In the genomic region with DNA sequence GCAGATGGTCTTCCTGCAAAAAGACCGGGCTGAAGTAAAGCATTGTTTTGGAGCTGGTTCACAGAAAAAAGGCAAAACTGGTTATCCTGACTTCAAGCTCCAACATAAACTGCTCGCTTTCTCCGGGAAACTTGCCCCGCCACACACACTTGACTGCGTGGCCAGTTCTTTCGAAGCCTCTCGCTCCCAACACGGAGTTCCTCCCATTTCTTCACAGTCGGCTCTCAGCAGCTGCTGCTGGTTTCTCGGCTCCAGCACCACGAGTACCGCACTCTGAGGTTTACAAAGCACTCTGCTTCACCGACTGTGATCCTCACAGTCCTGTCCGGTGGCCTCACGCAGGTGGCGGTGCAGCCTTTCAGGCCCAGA, we compare ENCODE assay signal across 8 cellular contexts. TPM values are rescaled to one million over a fixed set of nuclear protein-coding genes. Genes with fewer than 3 reads are reported as not detected.
DNase-seq lines count a peak whose midpoint lies in the region; ATAC-seq and TF ChIP-seq lines count a peak whose summit lies in the region.

No MANE protein-coding gene starts in this region.

- peak overlapping the region; percentile 89 for H3K27ac Mint-ChIP-seq in HFFc6
- peak overlapping the region; percentile 93 for H3K27ac Mint-ChIP-seq in activated T-helper 2 cell treated with anti-CD3 and anti-CD28 coated beads, Interferon-gamma antibody, Interleukin-2, Interleukin-4, amounts not matched to agents 10 μg/mL and 5 μg/mL and 100 μg/mL, durations not matched to agents 14 hours and 24 hours and 36 hours
- peak overlapping the region; percentile 99 for H3K27ac Mint-ChIP-seq in stimulated activated effector memory CD8-positive, alpha-beta T cell treated with anti-CD3 and anti-CD28 coated beads, Interleukin-12 subunit alpha, Interleukin-12 subunit beta, amount 100 ng/mL, for 72 hours

- peaks cover 10% of the 10 kb centered on the region for H3K27me3 Mint-ChIP-seq in HFFc6 (ENCODE audit: insufficient read depth)
- no peaks in the 10 kb centered on the region for H3K27me3 Mint-ChIP-seq in activated T-helper 2 cell treated with anti-CD3 and anti-CD28 coated beads, Interferon-gamma antibody, Interleukin-2, Interleukin-4, amounts not matched to agents 10 μg/mL and 5 μg/mL and 100 μg/mL, durations not matched to agents 14 hours and 24 hours and 36 hours (ENCODE audit: low read depth)

- DNase-seq in BJ (ENCODE audit: low read depth) (no peak), HFFc6 (no peak), iPS DF 19.7 (ENCODE audit: low read depth, low spot score) (peak; percentile 17), RPMI8226 (no peak), CD1c-positive myeloid dendritic cell (ENCODE audit: extremely low spot score) (no peak)
- DNase-seq in activated T-helper 2 cell treated with anti-CD3 and anti-CD28 coated beads, Interferon-gamma antibody, Interleukin-2, Interleukin-4, amounts not matched to agents 10 μg/mL and 5 μg/mL and 100 μg/mL, durations not matched to agents 14 hours and 24 hours and 36 hours (ENCODE audit: low spot score) = no peak
- no peak for DNase-seq in stimulated activated effector memory CD8-positive, alpha-beta T cell treated with anti-CD3 and anti-CD28 coated beads, Interleukin-12 subunit alpha, Interleukin-12 subunit beta, amount 100 ng/mL, for 72 hours (ENCODE audit: low spot score in 2 of 2)
- no peak for DNase-seq in stimulated activated CD4-positive, alpha-beta T cell treated with anti-CD3 and anti-CD28 coated beads, Interleukin-4, amount 100 ng/mL, for 24 hours

- POLR2A ChIA-PET in BJ (lab: Charles Lee) = interaction anchor here (0.7 kb wide), 1 partner anchor 489 kb away, joined by 4 read pairs; no protein-coding TSS in a partner anchor

- CTCF ChIA-PET in BJ (lab: Yijun Ruan, JAX) = interaction anchor here (0.6 to 1.1 kb wide), 3 partner anchors 17 to 254 kb away, joined by 4 read pairs; no protein-coding TSS in a partner anchor

- H3K27me3 ChIP-seq in BJ (ENCODE audit: control insufficient read depth, insufficient read depth, low read length) = no peaks in the 10 kb centered on the region

- H3K4me3 Mint-ChIP-seq in HFFc6 = peak overlapping the region; percentile 93
- peak overlapping the region; percentile 91 for H3K4me3 Mint-ChIP-seq in activated T-helper 2 cell treated with anti-CD3 and anti-CD28 coated beads, Interferon-gamma antibody, Interleukin-2, Interleukin-4, amounts not matched to agents 10 μg/mL and 5 μg/mL and 100 μg/mL, durations not matched to agents 14 hours and 24 hours and 36 hours (ENCODE audit: low read depth)
- H3K4me3 Mint-ChIP-seq in stimulated activated effector memory CD8-positive, alpha-beta T cell treated with anti-CD3 and anti-CD28 coated beads, Interleukin-12 subunit alpha, Interleukin-12 subunit beta, amount 100 ng/mL, for 72 hours = peak overlapping the region; percentile 98

- intact Hi-C loops in activated T-helper 2 cell treated with anti-CD3 and anti-CD28 coated beads, Interferon-gamma antibody, Interleukin-2, Interleukin-4, amounts not matched to agents 10 μg/mL and 5 μg/mL and 100 μg/mL, durations not matched to agents 14 hours and 24 hours and 36 hours (cut with micrococcal nuclease) = loop anchor here (1.0 to 5.0 kb wide), 4 partner anchors 33 to 262 kb away; a partner anchor contains a TSS

- peaks cover 2% of the 10 kb centered on the region for H3K36me3 ChIP-seq in BJ (ENCODE audit: control insufficient read depth, insufficient read depth, low read length)

- H3K9me3 Mint-ChIP-seq in HFFc6 = no peaks in the 10 kb centered on the region
- no peaks in the 10 kb centered on the region for H3K9me3 Mint-ChIP-seq in activated T-helper 2 cell treated with anti-CD3 and anti-CD28 coated beads, Interferon-gamma antibody, Interleukin-2, Interleukin-4, amounts not matched to agents 10 μg/mL and 5 μg/mL and 100 μg/mL, durations not matched to agents 14 hours and 24 hours and 36 hours
- no peaks in the 10 kb centered on the region for H3K9me3 Mint-ChIP-seq in stimulated activated effector memory CD8-positive, alpha-beta T cell treated with anti-CD3 and anti-CD28 coated beads, Interleukin-12 subunit alpha, Interleukin-12 subunit beta, amount 100 ng/mL, for 72 hours

- H3K36me3 Mint-ChIP-seq in HFFc6 (ENCODE audit: low read depth) = peaks cover 22% of the 10 kb centered on the region
- peaks cover 63% of the 10 kb centered on the region for H3K36me3 Mint-ChIP-seq in activated T-helper 2 cell treated with anti-CD3 and anti-CD28 coated beads, Interferon-gamma antibody, Interleukin-2, Interleukin-4, amounts not matched to agents 10 μg/mL and 5 μg/mL and 100 μg/mL, durations not matched to agents 14 hours and 24 hours and 36 hours (ENCODE audit: low read depth)
- H3K36me3 Mint-ChIP-seq in stimulated activated effector memory CD8-positive, alpha-beta T cell treated with anti-CD3 and anti-CD28 coated beads, Interleukin-12 subunit alpha, Interleukin-12 subunit beta, amount 100 ng/mL, for 72 hours = peaks cover 93% of the 10 kb centered on the region

- no peak for ATAC-seq in stimulated activated effector memory CD8-positive, alpha-beta T cell treated with anti-CD3 and anti-CD28 coated beads, Interleukin-12 subunit alpha, Interleukin-12 subunit beta, amount 100 ng/mL, for 72 hours

- TF ChIP-seq CTCF in BJ (IDR thresholded peaks at IDR 0.05; ENCODE audit: insufficient read depth, low read depth, low read length) (no peak), HFFc6 (IDR thresholded peaks at IDR 0.05) (no peak)

- peak overlapping the region; percentile 80 for H3K4me3 ChIP-seq in BJ (ENCODE audit: low read depth, low read length)

- peaks cover 54% of the 10 kb centered on the region for H3K4me1 Mint-ChIP-seq in HFFc6 (ENCODE audit: low read depth)
- peaks cover 26% of the 10 kb centered on the region for H3K4me1 Mint-ChIP-seq in activated T-helper 2 cell treated with anti-CD3 and anti-CD28 coated beads, Interferon-gamma antibody, Interleukin-2, Interleukin-4, amounts not matched to agents 10 μg/mL and 5 μg/mL and 100 μg/mL, durations not matched to agents 14 hours and 24 hours and 36 hours (ENCODE audit: low read depth)
- peaks cover 30% of the 10 kb centered on the region for H3K4me1 Mint-ChIP-seq in stimulated activated effector memory CD8-positive, alpha-beta T cell treated with anti-CD3 and anti-CD28 coated beads, Interleukin-12 subunit alpha, Interleukin-12 subunit beta, amount 100 ng/mL, for 72 hours

RNA-seq across cellular contexts. Expression of a gene that starts 0.2 kb away (rescaled TPM):
- polyA plus RNA-seq in BJ (2011; rRNA removed) = 11.4 and 25.2 TPM in 2 replicates
- polyA minus RNA-seq in BJ (2011; rRNA and poly(A)+ RNA removed) = 10.6 and 14.0 TPM in 2 replicates
- total RNA-seq in HFFc6 (2021; fragmentation: NEBNext Ultra II Directional; extraction: Animal tissue kit (Norgen Biotek cat#: 25700)) = 10 to 100 TPM; 23.8 to 43.6 (median 39.7) TPM
- total RNA-seq in activated T-helper 2 cell treated with anti-CD3 and anti-CD28 coated beads, Interferon-gamma antibody, Interleukin-2, Interleukin-4, amounts not matched to agents 10 μg/mL and 5 μg/mL and 100 μg/mL, durations not matched to agents 14 hours and 24 hours and 36 hours = 109 and 110 TPM in 2 replicates

RNA-seq across cellular contexts. Expression of a gene that starts 32.6 kb away (rescaled TPM):
- 363 and 492 TPM in 2 replicates for polyA plus RNA-seq in BJ (2011; rRNA removed)
- 562 and 889 TPM in 2 replicates for polyA minus RNA-seq in BJ (2011; rRNA and poly(A)+ RNA removed)
- 100 to 1,000 TPM; 265 to 280 (median 269) TPM for total RNA-seq in HFFc6 (2021; fragmentation: NEBNext Ultra II Directional; extraction: Animal tissue kit (Norgen Biotek cat#: 25700))
- total RNA-seq in activated T-helper 2 cell treated with anti-CD3 and anti-CD28 coated beads, Interferon-gamma antibody, Interleukin-2, Interleukin-4, amounts not matched to agents 10 μg/mL and 5 μg/mL and 100 μg/mL, durations not matched to agents 14 hours and 24 hours and 36 hours = 187 and 198 TPM in 2 replicates

RNA-seq across cellular contexts. Expression of a gene that starts 55.4 kb away (rescaled TPM):
- 0.22 TPM in 1 of 2 replicates, not detected in the other for polyA plus RNA-seq in BJ (2011; rRNA removed)
- not detected in 2 replicates for polyA minus RNA-seq in BJ (2011; rRNA and poly(A)+ RNA removed)
- total RNA-seq in HFFc6 (2021; fragmentation: NEBNext Ultra II Directional; extraction: Animal tissue kit (Norgen Biotek cat#: 25700)) = not detected
- not detected in 2 replicates for total RNA-seq in activated T-helper 2 cell treated with anti-CD3 and anti-CD28 coated beads, Interferon-gamma antibody, Interleukin-2, Interleukin-4, amounts not matched to agents 10 μg/mL and 5 μg/mL and 100 μg/mL, durations not matched to agents 14 hours and 24 hours and 36 hours

RNA-seq across cellular contexts. Expression of a gene that starts 55.9 kb away (rescaled TPM):
- 72.1 and 114 TPM in 2 replicates for polyA plus RNA-seq in BJ (2011; rRNA removed)
- 34.7 and 48.0 TPM in 2 replicates for polyA minus RNA-seq in BJ (2011; rRNA and poly(A)+ RNA removed)
- 10 to 100 TPM; 73.8 to 92.1 (median 86.0) TPM for total RNA-seq in HFFc6 (2021; fragmentation: NEBNext Ultra II Directional; extraction: Animal tissue kit (Norgen Biotek cat#: 25700))
- 44.4 and 50.9 TPM in 2 replicates for total RNA-seq in activated T-helper 2 cell treated with anti-CD3 and anti-CD28 coated beads, Interferon-gamma antibody, Interleukin-2, Interleukin-4, amounts not matched to agents 10 μg/mL and 5 μg/mL and 100 μg/mL, durations not matched to agents 14 hours and 24 hours and 36 hours
